In genomic region chr11:102267602-102268001, GRCh38 we compare ENCODE assay signal across 9 cellular contexts. TPM values are rescaled to one million over a fixed set of nuclear protein-coding genes. Genes with fewer than 3 reads are reported as not detected.
DNase-seq lines count a peak whose midpoint lies in the region; ATAC-seq and TF ChIP-seq lines count a peak whose summit lies in the region.
"Had no signal": no experiment of that assay in that cellular context is flagged by ENCODE, and none has a peak within 500 bp of the region (broad histone marks: within the 10 kb centered on the region; RNA-seq: fewer than 3 reads in every experiment).

No MANE protein-coding gene starts in this region.

- H3K36me3 ChIP-seq in urinary bladder (ENCODE audit: insufficient read depth): no peaks in the 10 kb centered on the region

- peaks cover 37% of the 10 kb centered on the region for H3K4me1 Mint-ChIP-seq in activated T-cell treated with anti-CD3 and anti-CD28 coated beads, Interleukin-2, amount 50 U/mL, for 72 hours (ENCODE audit: low read depth)

- no peak overlapping the region for H3K4me3 ChIP-seq in astrocyte of the spinal cord (ENCODE audit: low read depth, low read length)
- peak overlapping the region; percentile 5 for H3K4me3 ChIP-seq in urinary bladder (ENCODE audit: low read depth, low read length)

- no peak for ATAC-seq in activated T-cell treated with anti-CD3 and anti-CD28 coated beads, Interleukin-2, amount 50 U/mL, for 72 hours (replicated peaks in 1 of 2)
- ATAC-seq in HG02588 (IDR thresholded peaks at IDR 0.05; ENCODE audit: unreplicated experiment) (no peak), HG02610 (IDR thresholded peaks at IDR 0.05; ENCODE audit: unreplicated experiment) (no peak)

- peak overlapping the region; percentile 62 for H3K27ac ChIP-seq in urinary bladder (ENCODE audit: low read depth)

- H3K36me3 Mint-ChIP-seq in activated T-cell treated with anti-CD3 and anti-CD28 coated beads, Interleukin-2, amount 50 U/mL, for 72 hours (ENCODE audit: insufficient read depth in 2 of 2): no peaks in the 10 kb centered on the region

- H3K4me3 Mint-ChIP-seq in activated T-cell treated with anti-CD3 and anti-CD28 coated beads, Interleukin-2, amount 50 U/mL, for 72 hours: peak overlapping the region; percentile 56 to 81

- 20% methylated on average over 5 of the region's 5 CpGs for WGBS in urinary bladder

- no peak for DNase-seq in activated T-cell treated with anti-CD3 and anti-CD28 coated beads, Interleukin-2, amount 50 U/mL, for 72 hours
- no peak for DNase-seq in activated T-cell treated with anti-CD3 and anti-CD28 coated beads, Interleukin-2, amount 50 U/mL, for 48 hours
- peak; percentile 56 for DNase-seq in astrocyte of the spinal cord (ENCODE audit: low read depth, low spot score)
- DNase-seq in left kidney (ENCODE audit: low read depth, low spot score): peak; percentile 25
- DNase-seq in pons (ENCODE audit: low spot score): no peak
- DNase-seq: left ventricle myocardium superior had no signal

- no peaks in the 10 kb centered on the region for H3K4me1 ChIP-seq in urinary bladder (ENCODE audit: insufficient read depth)

- in situ Hi-C loops in astrocyte of the spinal cord (cut with HindIII; ENCODE audit: low sequenced_read_pairs): no loop called here

- no peak overlapping the region for H3K27ac Mint-ChIP-seq in activated T-cell treated with anti-CD3 and anti-CD28 coated beads, Interleukin-2, amount 50 U/mL, for 72 hours

- H3K27me3 Mint-ChIP-seq in activated T-cell treated with anti-CD3 and anti-CD28 coated beads, Interleukin-2, amount 50 U/mL, for 72 hours (ENCODE audit: low read depth): peaks cover 22% of the 10 kb centered on the region

- no peak for TF ChIP-seq CTCF in astrocyte of the spinal cord (IDR thresholded peaks at IDR 0.05; ENCODE audit: low read depth, low read length)

- no peaks in the 10 kb centered on the region for H3K9me3 Mint-ChIP-seq in activated T-cell treated with anti-CD3 and anti-CD28 coated beads, Interleukin-2, amount 50 U/mL, for 72 hours

RNA-seq across cellular contexts. Expression of gene BIRC3, which starts 49.7 kb away (rescaled TPM):
- 100 to 1,000 TPM; 123 to 155 TPM for total RNA-seq in activated T-cell treated with anti-CD3 and anti-CD28 coated beads, Interleukin-2, amount 50 U/mL, for 72 hours
- total RNA-seq in urinary bladder: 6.2 TPM
- polyA plus RNA-seq in urinary bladder: 5.2 TPM

Comparison
In these comparisons a context has a peak if more than half of its experiments do, and no peak if none do; other contexts are left out.
1. DNase-seq: peak in astrocyte of the spinal cord (single experiment) and left kidney (single experiment); none in activated T-cell treated with anti-CD3 and anti-CD28 coated beads, Interleukin-2, amount 50 U/mL, for 72 hours (0 of 2), activated T-cell treated with anti-CD3 and anti-CD28 coated beads, Interleukin-2, amount 50 U/mL, for 48 hours (0 of 2) and pons (single experiment).
2. RNA of gene BIRC3, which starts 49.7 kb away (total RNA-seq): 123 to 155 TPM in activated T-cell treated with anti-CD3 and anti-CD28 coated beads, Interleukin-2, amount 50 U/mL, for 72 hours; 6.2 TPM in urinary bladder (single experiment); every median in the first group is over 10 times any median in the second.